In the genomic region with DNA sequence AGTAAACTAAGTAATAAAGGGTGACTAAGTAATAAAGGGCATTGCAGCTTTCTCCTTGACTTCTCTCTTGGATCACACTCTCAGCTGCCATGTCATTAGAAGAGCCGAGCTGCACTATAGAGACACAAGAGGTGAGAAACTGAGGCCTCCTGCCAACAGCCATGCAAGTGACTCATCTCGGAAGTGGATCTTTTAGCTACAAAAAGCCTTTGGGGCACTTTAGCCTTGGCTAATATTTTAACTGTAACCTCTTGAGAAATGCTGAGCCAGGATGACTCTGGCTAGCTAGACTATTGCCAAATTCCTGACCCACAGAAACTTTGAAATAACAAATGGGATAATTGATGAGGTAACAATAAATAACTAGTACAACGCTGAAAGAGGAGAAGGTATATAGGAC, we compare ENCODE assay signal across 9 cellular contexts. TPM values are rescaled to one million over a fixed set of nuclear protein-coding genes. Genes with fewer than 3 reads are reported as not detected.
A peak's percentile ranks its signal among the peaks of the same experiment; 100 is the strongest.
DNase-seq lines count a peak whose midpoint lies in the region; ATAC-seq, FAIRE-seq and TF ChIP-seq lines count a peak whose summit lies in the region.
"Had no signal": no experiment of that assay in that cellular context is flagged by ENCODE, and none has a peak within 500 bp of the region (broad histone marks: within the 10 kb centered on the region; RNA-seq: fewer than 3 reads in every experiment).

No MANE protein-coding gene starts in this region.

- H3F3A ChIP-seq in GM23248 (ENCODE audit: insufficient read depth), result peaks cover 8% of the 10 kb centered on the region; the same call in 1 of the 2 replicates

- H3K9me2 ChIP-seq in GM23248 (ENCODE audit: insufficient read depth), result no peaks in the 10 kb centered on the region
- no peaks in the 10 kb centered on the region for H3K9me2 ChIP-seq in hepatocyte (replicated peaks; ENCODE audit: insufficient read depth)

- H3K27me3 ChIP-seq in GM23248 (replicated peaks; ENCODE audit: insufficient read depth), result no peaks in the 10 kb centered on the region
- no peaks in the 10 kb centered on the region for H3K27me3 ChIP-seq in hepatocyte

- TF ChIP-seq POLR2A in A549 (IDR thresholded peaks at IDR 0.05; ENCODE audit: low read length), result no peak

- H3K27ac ChIP-seq in A549, result peak overlapping the region; percentile 84 to 90
- peak overlapping the region; percentile 32 for H3K27ac ChIP-seq in GM23248
- H3K27ac ChIP-seq in hepatocyte, result no peak overlapping the region

- no peak overlapping the region for H2AFZ ChIP-seq in GM23248
- H2AFZ ChIP-seq in hepatocyte, result no peak overlapping the region

- peak; percentile 70 for FAIRE-seq in A549 (lab: Jason Lieb, UNC)

- ATAC-seq in A549, result peak; percentile 46 to 47; a peak in 4 of 6 replicates
- ATAC-seq in HG03175 (IDR thresholded peaks at IDR 0.05; ENCODE audit: unreplicated experiment), result no peak
- ATAC-seq in HG03342 (IDR thresholded peaks at IDR 0.05; ENCODE audit: unreplicated experiment), result no peak

- 1% methylated on average over 3 of the region's 3 CpGs for WGBS in A549 (ENCODE audit: missing lambda C conversion rate)
- WGBS in GM23248 (ENCODE audit: low coverage in 1 of 2, low lambda C conversion rate in 2 of 2, missing lambda C conversion rate in 2 of 2), 2 experiments, result 3 to 8% methylated on average over 3 of the region's 3 CpGs
- WGBS in hepatocyte (ENCODE audit: low lambda C conversion rate, missing lambda C conversion rate), result 83% methylated on average over 3 of the region's 3 CpGs

- H3K9ac ChIP-seq in GM23248, result no peak overlapping the region

- peaks cover 29% of the 10 kb centered on the region for H3K4me1 ChIP-seq in A549
- H3K4me1 ChIP-seq in GM23248 (ENCODE audit: insufficient read depth), result peaks cover 24% of the 10 kb centered on the region
- H3K4me1 ChIP-seq in hepatocyte (ENCODE audit: insufficient read depth), result no peaks in the 10 kb centered on the region

- no peak for TF ChIP-seq RAD21 in A549 (conservative IDR thresholded peaks at IDR 0.05 in 1 of 2, IDR thresholded peaks at IDR 0.05 in 1 of 2)

- no peaks in the 10 kb centered on the region for H3K9me3 ChIP-seq in A549
- no peaks in the 10 kb centered on the region for H3K9me3 ChIP-seq in GM23248 (ENCODE audit: low read depth)
- H3K9me3 ChIP-seq in hepatocyte (ENCODE audit: low read depth), result no peaks in the 10 kb centered on the region

- H3K4me2 ChIP-seq in A549 (peak overlapping the region; percentile 88), GM23248 (ENCODE audit: unreplicated experiment) (peak overlapping the region; percentile 87), hepatocyte (no peak overlapping the region)

- TF ChIP-seq CTCF in A549 (IDR thresholded peaks at IDR 0.05), result no peak
- no peak for TF ChIP-seq CTCF in hepatocyte (IDR thresholded peaks at IDR 0.05; ENCODE audit: poor library complexity)

- H3K79me2 ChIP-seq in GM23248 (ENCODE audit: insufficient read depth) (peaks cover 14% of the 10 kb centered on the region), hepatocyte (no peaks in the 10 kb centered on the region)

- POLR2A ChIA-PET in A549 (lab: Yijun Ruan, JAX), result no interaction called here

- DNase-seq in A549 (ENCODE audit: low read depth in 1 of 2, low spot score in 1 of 2), result peak in 1 of 2 experiments; percentile 81
- peak; percentile 96 for DNase-seq in GM23248
- DNase-seq in SKM-1 treated with dmso at 0.1 percent for 144 hours (lab: John Stamatoyannopoulos, UW; ENCODE audit: unreplicated experiment), result peak; percentile 79
- peak; percentile 63 for DNase-seq in fibroblast of the conjunctiva (ENCODE audit: low read depth)
- no peak for DNase-seq in NCI-H1436 (lab: John Stamatoyannopoulos, UW)
- no peak for DNase-seq in hepatocyte (ENCODE audit: low spot score)
- DNase-seq: NCI-H1105 treated with DMSO at 0.1 percent for 48 hours had no signal

- H4K20me1 ChIP-seq in GM23248 (ENCODE audit: insufficient read depth), result no peaks in the 10 kb centered on the region
- no peaks in the 10 kb centered on the region for H4K20me1 ChIP-seq in hepatocyte (ENCODE audit: insufficient read depth, poor library complexity, severe bottlenecking)

- H3K36me3 ChIP-seq in GM23248 (ENCODE audit: low read depth) (no peaks in the 10 kb centered on the region), hepatocyte (replicated peaks; ENCODE audit: insufficient read depth, low read depth) (no peaks in the 10 kb centered on the region)

- peak in 1 of 2 experiments; percentile 76; a peak in 3 of 5 replicates for TF ChIP-seq EP300 in A549 (IDR thresholded peaks at IDR 0.05)

- no peak overlapping the region for H3K4me3 ChIP-seq in A549
- H3K4me3 ChIP-seq in GM23248, result no peak overlapping the region
- no peak overlapping the region for H3K4me3 ChIP-seq in hepatocyte

- CTCF ChIA-PET in A549 (lab: Yijun Ruan, JAX), result interaction anchor here (0.9 to 1.9 kb wide), 3 partner anchors 31 to 58 kb away, joined by 3 to 6 read pairs (median 5); no protein-coding TSS in a partner anchor

- in situ Hi-C loops in GM23248 (cut with MboI), result no loop called here

TF ChIP-seq in A549, 52 proteins besides CTCF, POLR2A, EP300 and RAD21 (continues in another document):
- no peak for TF ChIP-seq ZSCAN20 (CRISPR knock-in tag; IDR thresholded peaks at IDR 0.05)
- TF ChIP-seq RNF2 (IDR thresholded peaks at IDR 0.05; ENCODE audit: borderline replicate concordance, low read depth), result no peak
- peak; percentile 60; the same call in 1 of the 2 replicates for TF ChIP-seq FOSL2 (IDR thresholded peaks at IDR 0.05)
- peak; percentile 82 for TF ChIP-seq FOSL2 (CRISPR knock-in tag; IDR thresholded peaks at IDR 0.05)
- TF ChIP-seq, protein P1, sequence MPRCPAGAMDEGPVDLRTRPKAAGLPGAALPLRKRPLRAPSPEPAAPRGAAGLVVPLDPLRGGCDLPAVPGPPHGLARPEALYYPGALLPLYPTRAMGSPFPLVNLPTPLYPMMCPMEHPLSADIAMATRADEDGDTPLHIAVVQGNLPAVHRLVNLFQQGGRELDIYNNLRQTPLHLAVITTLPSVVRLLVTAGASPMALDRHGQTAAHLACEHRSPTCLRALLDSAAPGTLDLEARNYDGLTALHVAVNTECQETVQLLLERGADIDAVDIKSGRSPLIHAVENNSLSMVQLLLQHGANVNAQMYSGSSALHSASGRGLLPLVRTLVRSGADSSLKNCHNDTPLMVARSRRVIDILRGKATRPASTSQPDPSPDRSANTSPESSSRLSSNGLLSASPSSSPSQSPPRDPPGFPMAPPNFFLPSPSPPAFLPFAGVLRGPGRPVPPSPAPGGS (IDR thresholded peaks at IDR 0.05), result no peak
- no peak for TF ChIP-seq POLR2AphosphoS2 (conservative IDR thresholded peaks at IDR 0.05; ENCODE audit: low read length)
- no peak for TF ChIP-seq KDM5A (IDR thresholded peaks at IDR 0.05)
- TF ChIP-seq, protein P2, sequence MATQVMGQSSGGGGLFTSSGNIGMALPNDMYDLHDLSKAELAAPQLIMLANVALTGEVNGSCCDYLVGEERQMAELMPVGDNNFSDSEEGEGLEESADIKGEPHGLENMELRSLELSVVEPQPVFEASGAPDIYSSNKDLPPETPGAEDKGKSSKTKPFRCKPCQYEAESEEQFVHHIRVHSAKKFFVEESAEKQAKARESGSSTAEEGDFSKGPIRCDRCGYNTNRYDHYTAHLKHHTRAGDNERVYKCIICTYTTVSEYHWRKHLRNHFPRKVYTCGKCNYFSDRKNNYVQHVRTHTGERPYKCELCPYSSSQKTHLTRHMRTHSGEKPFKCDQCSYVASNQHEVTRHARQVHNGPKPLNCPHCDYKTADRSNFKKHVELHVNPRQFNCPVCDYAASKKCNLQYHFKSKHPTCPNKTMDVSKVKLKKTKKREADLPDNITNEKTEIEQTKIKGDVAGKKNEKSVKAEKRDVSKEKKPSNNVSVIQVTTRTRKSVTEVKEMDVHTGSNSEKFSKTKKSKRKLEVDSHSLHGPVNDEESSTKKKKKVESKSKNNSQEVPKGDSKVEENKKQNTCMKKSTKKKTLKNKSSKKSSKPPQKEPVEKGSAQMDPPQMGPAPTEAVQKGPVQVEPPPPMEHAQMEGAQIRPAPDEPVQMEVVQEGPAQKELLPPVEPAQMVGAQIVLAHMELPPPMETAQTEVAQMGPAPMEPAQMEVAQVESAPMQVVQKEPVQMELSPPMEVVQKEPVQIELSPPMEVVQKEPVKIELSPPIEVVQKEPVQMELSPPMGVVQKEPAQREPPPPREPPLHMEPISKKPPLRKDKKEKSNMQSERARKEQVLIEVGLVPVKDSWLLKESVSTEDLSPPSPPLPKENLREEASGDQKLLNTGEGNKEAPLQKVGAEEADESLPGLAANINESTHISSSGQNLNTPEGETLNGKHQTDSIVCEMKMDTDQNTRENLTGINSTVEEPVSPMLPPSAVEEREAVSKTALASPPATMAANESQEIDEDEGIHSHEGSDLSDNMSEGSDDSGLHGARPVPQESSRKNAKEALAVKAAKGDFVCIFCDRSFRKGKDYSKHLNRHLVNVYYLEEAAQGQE (IDR thresholded peaks at IDR 0.05), result no peak
- no peak for TF ChIP-seq MYC (IDR thresholded peaks at IDR 0.05; ENCODE audit: borderline replicate concordance, low read length)
- TF ChIP-seq, protein P3, sequence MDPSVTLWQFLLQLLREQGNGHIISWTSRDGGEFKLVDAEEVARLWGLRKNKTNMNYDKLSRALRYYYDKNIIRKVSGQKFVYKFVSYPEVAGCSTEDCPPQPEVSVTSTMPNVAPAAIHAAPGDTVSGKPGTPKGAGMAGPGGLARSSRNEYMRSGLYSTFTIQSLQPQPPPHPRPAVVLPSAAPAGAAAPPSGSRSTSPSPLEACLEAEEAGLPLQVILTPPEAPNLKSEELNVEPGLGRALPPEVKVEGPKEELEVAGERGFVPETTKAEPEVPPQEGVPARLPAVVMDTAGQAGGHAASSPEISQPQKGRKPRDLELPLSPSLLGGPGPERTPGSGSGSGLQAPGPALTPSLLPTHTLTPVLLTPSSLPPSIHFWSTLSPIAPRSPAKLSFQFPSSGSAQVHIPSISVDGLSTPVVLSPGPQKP (IDR thresholded peaks at IDR 0.05; ENCODE audit: low read depth, low read length), result no peak
- no peak for TF ChIP-seq HOXA7 (CRISPR knock-in tag; IDR thresholded peaks at IDR 0.05)
- no peak for TF ChIP-seq EHF (CRISPR knock-in tag; IDR thresholded peaks at IDR 0.05)

RNA-seq across cellular contexts. Expression of gene NEIL3, which starts 1.5 kb away (rescaled TPM):
- polyA plus RNA-seq in A549 (2011; rRNA removed) (29.1 and 42.0 TPM in 2 replicates), A549 (2017; fragmentation: RNase III; extraction: RNeasy Plus Mini Kit Qiagen cat#74134 plus additional on column Dnase treatment) (22.1 to 25.8 TPM (median 23.4 TPM) in 3 replicates), GM23248 (2016; fragmentation: Nextera tagmentation; extraction: Ambion mirVana) (3.2 and 3.7 TPM in 2 replicates), hepatocyte (0.87 and 1.3 TPM in 2 replicates)
- 16.0 and 16.3 TPM in 2 replicates for polyA plus RNA-seq in A549 (2012; cell fraction: cytosol; rRNA removed)
- 14.7 and 17.9 TPM in 2 replicates for polyA plus RNA-seq in A549 (2012; cell fraction: nucleus; rRNA removed)
- polyA minus RNA-seq in A549 (2011; rRNA and poly(A)+ RNA removed), result 17.1 and 17.3 TPM in 2 replicates
- 1.5 and 2.4 TPM in 2 replicates for total RNA-seq in GM23248 (2014; rRNA removed; shearing (Covaris generic))
- 2.0 and 2.1 TPM in 2 replicates for total RNA-seq in hepatocyte

Comparison
In these comparisons a context has a peak if more than half of its experiments do, and no peak if none do; other contexts are left out.
1. ATAC-seq: peak in A549 (2 of 2); none in HG03175 (single experiment) and HG03342 (single experiment).
2. DNase-seq: peak in GM23248 (single experiment), SKM-1 treated with dmso at 0.1 percent for 144 hours (single experiment) and fibroblast of the conjunctiva (single experiment); none in NCI-H1436 (single experiment) and hepatocyte (single experiment).